ENCODE assay signal across 8 cellular contexts in the genomic region with DNA sequence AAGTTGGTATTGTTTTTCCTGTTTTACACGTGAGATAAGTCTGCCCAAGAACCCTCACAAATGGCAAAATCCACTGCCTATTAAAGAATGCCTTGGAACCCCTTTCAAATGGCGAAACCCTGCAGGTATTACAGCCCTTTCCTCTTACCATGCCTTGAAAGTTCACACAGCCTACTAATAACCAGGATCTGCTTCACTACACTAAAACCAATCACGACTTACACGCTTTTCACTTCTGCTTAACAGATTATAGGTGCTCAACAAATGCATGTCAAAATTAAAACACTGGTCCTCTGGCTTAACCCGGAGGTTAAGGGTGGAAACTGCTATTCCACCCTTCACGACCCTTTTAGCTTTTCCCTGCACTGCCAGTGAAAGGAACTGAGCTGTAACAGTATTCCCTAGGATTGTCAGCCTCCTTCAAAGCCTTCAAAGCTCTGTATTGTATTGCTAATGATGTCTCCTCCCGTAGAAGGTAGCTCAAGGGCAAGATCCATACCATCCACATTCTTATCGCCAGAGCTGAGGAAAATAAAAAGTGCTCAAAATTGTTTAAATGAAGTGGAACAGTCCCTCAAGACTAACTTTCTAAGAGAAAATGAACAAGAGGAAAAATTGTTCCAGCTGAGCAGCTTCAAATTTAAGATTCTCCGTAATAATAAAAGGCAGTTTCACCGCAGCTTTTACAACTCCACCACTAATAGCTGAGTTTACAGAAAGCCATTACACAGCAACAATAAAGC. TPM values are rescaled to one million over a fixed set of nuclear protein-coding genes. Genes with fewer than 3 reads are reported as not detected.
DNase-seq lines count a peak whose midpoint lies in the region; ATAC-seq and TF ChIP-seq lines count a peak whose summit lies in the region.

No MANE protein-coding gene starts in this region.

- peaks cover 43% of the 10 kb centered on the region for H3K4me1 Mint-ChIP-seq in HFFc6 (ENCODE audit: low read depth)
- H3K4me1 Mint-ChIP-seq in stimulated activated naive CD8-positive, alpha-beta T cell treated with anti-CD3 and anti-CD28 coated beads, Interleukin-15, amount 100 ng/mL, for 72 hours = peaks cover 67% of the 10 kb centered on the region

- peak overlapping the region; percentile 63 for H3K27ac Mint-ChIP-seq in HFFc6
- peak overlapping the region; percentile 97 to 99 for H3K27ac Mint-ChIP-seq in stimulated activated naive CD8-positive, alpha-beta T cell treated with anti-CD3 and anti-CD28 coated beads, Interleukin-15, amount 100 ng/mL, for 72 hours

- H3K27ac ChIP-seq in C4-2B = peak overlapping the region; percentile 76

- peak overlapping the region; percentile 95 for H3K4me3 ChIP-seq in adipocyte (ENCODE audit: low read length)

- H3K4me1 ChIP-seq in adipocyte (ENCODE audit: control insufficient read depth, insufficient read depth, low read length) = peaks cover 18% of the 10 kb centered on the region

- ATAC-seq in stimulated activated naive CD8-positive, alpha-beta T cell treated with anti-CD3 and anti-CD28 coated beads, Interleukin-15, amount 100 ng/mL, for 72 hours = no peak
- ATAC-seq in HG02970 (IDR thresholded peaks at IDR 0.05; ENCODE audit: low FRiP score, unreplicated experiment) = no peak

- TF ChIP-seq CTCF in C4-2B (conservative IDR thresholded peaks at IDR 0.05) (no peak), HFFc6 (IDR thresholded peaks at IDR 0.05) (no peak)

- H3K27me3 Mint-ChIP-seq in HFFc6 (ENCODE audit: insufficient read depth) = no peaks in the 10 kb centered on the region; the same call in 1 of the 2 replicates
- no peaks in the 10 kb centered on the region for H3K27me3 Mint-ChIP-seq in stimulated activated naive CD8-positive, alpha-beta T cell treated with anti-CD3 and anti-CD28 coated beads, Interleukin-15, amount 100 ng/mL, for 72 hours

- DNase-seq in HFFc6 (no peak), adipocyte (ENCODE audit: low read depth) (peak; percentile 19), inferior parietal cortex (ENCODE audit: extremely low spot score) (peak; percentile 55), NCI-H1694 treated with DMSO at 0.1 percent for 48 hours (lab: John Stamatoyannopoulos, UW) (no peak), NCI-H2029 treated with DMSO at 0.1 percent for 48 hours (lab: John Stamatoyannopoulos, UW) (no peak)
- DNase-seq in stimulated activated naive CD8-positive, alpha-beta T cell treated with anti-CD3 and anti-CD28 coated beads, Interleukin-15, amount 100 ng/mL, for 72 hours = no peak

- H3K36me3 ChIP-seq in adipocyte (ENCODE audit: control insufficient read depth, insufficient read depth, low read length, severe bottlenecking) = peaks cover under 1% of the 10 kb centered on the region

- H3K9me3 ChIP-seq in adipocyte (ENCODE audit: control insufficient read depth, low read length) = no peaks in the 10 kb centered on the region

- H3K27me3 ChIP-seq in adipocyte (replicated peaks; ENCODE audit: control insufficient read depth, insufficient read depth, low read length) = no peaks in the 10 kb centered on the region

- H3K4me3 Mint-ChIP-seq in HFFc6 = peak overlapping the region; percentile 95
- peak overlapping the region; percentile 91 to 94 for H3K4me3 Mint-ChIP-seq in stimulated activated naive CD8-positive, alpha-beta T cell treated with anti-CD3 and anti-CD28 coated beads, Interleukin-15, amount 100 ng/mL, for 72 hours

- H3K36me3 Mint-ChIP-seq in HFFc6 (ENCODE audit: low read depth) = peaks cover 14% of the 10 kb centered on the region; the same call in 1 of the 2 replicates

- peak overlapping the region; percentile 94 for H3K9ac ChIP-seq in adipocyte (ENCODE audit: low read length)

- H3K9me3 Mint-ChIP-seq in HFFc6 = no peaks in the 10 kb centered on the region
- no peaks in the 10 kb centered on the region for H3K9me3 Mint-ChIP-seq in stimulated activated naive CD8-positive, alpha-beta T cell treated with anti-CD3 and anti-CD28 coated beads, Interleukin-15, amount 100 ng/mL, for 72 hours

RNA-seq across cellular contexts. Expression of a gene that starts 1.0 kb away (rescaled TPM):
- 10 to 100 TPM in 4 of 6 experiments, 1 to 10 TPM in 2; 9.8 to 11.3 (median 10.6) TPM for total RNA-seq in HFFc6 (2021; fragmentation: NEBNext Ultra II Directional; extraction: Animal tissue kit (Norgen Biotek cat#: 25700))

Comparison
In these comparisons a context has a peak if more than half of its experiments do, and no peak if none do; other contexts are left out.
1. DNase-seq: peak in adipocyte (single experiment) and inferior parietal cortex (single experiment); none in HFFc6 (single experiment), stimulated activated naive CD8-positive, alpha-beta T cell treated with anti-CD3 and anti-CD28 coated beads, Interleukin-15, amount 100 ng/mL, for 72 hours (0 of 2), NCI-H1694 treated with DMSO at 0.1 percent for 48 hours (single experiment) and NCI-H2029 treated with DMSO at 0.1 percent for 48 hours (single experiment).